8 cellular contexts compared by ENCODE assay signal in genomic region chr17:30667552-30668371, GRCh38.
DNase-seq lines count a peak whose midpoint lies in the region; ATAC-seq, FAIRE-seq and TF ChIP-seq lines count a peak whose summit lies in the region.
"Not testable (repeated sequence)": the region's sequence is repeated elsewhere in the genome, so short reads cannot be mapped to it uniquely, and the experiment has no call there.

No MANE protein-coding gene starts in this region.

- not testable (repeated sequence) for H2AFZ ChIP-seq in astrocyte (ENCODE audit: low read depth, low read length)

- H3K4me3 ChIP-seq in astrocyte (ENCODE audit: insufficient read depth, low read depth, low read length), result not testable (repeated sequence)
- H3K4me3 ChIP-seq in right lobe of liver (peak overlapping the region in 1 of 3 donors; percentile 26), prostate gland (peak overlapping the region; percentile 39 to 40), vagina (peak overlapping the region; percentile 42 to 56)

- not testable (repeated sequence) for H3K4me1 ChIP-seq in astrocyte (ENCODE audit: insufficient read depth, low read length); right lobe of liver; prostate gland (replicated peaks); vagina

- not testable (repeated sequence) for TF ChIP-seq CTCF in astrocyte (IDR thresholded peaks at IDR 0.05; ENCODE audit: insufficient read depth, low read depth, low read length); right lobe of liver (IDR thresholded peaks at IDR 0.05); prostate gland (IDR thresholded peaks at IDR 0.05); vagina (IDR thresholded peaks at IDR 0.05)

- not testable (repeated sequence) for H4K20me1 ChIP-seq in astrocyte (ENCODE audit: insufficient read depth, low read length)

- H3K79me2 ChIP-seq in astrocyte (ENCODE audit: insufficient read depth, low read length), result not testable (repeated sequence)

- 6% methylated on average over 20 of the region's 41 CpGs for WGBS in right lobe of liver (ENCODE audit: insufficient coverage, low coverage, low lambda C conversion rate, missing lambda C conversion rate)
- 0% methylated on average over 32 of the region's 41 CpGs for WGBS in prostate gland

- H3K9ac ChIP-seq in astrocyte (ENCODE audit: low read length), result peak overlapping the region; percentile 31

- peak overlapping the region; percentile 69 for H3K4me2 ChIP-seq in astrocyte (ENCODE audit: low read length)

- H3K27ac Mint-ChIP-seq in astrocyte (ENCODE audit: unreplicated experiment), result not testable (repeated sequence)

- not testable (repeated sequence) for H3K27ac ChIP-seq in astrocyte (ENCODE audit: low read depth, low read length); right lobe of liver; prostate gland
- peak overlapping the region; percentile 49 for H3K27ac ChIP-seq in vagina

- TF ChIP-seq POLR2A in right lobe of liver (IDR thresholded peaks at IDR 0.05); prostate gland (IDR thresholded peaks at IDR 0.05); vagina (IDR thresholded peaks at IDR 0.05): not testable (repeated sequence)

- not testable (repeated sequence) for H3K9me3 Mint-ChIP-seq in astrocyte (ENCODE audit: unreplicated experiment)

- not testable (repeated sequence) for H3K36me3 Mint-ChIP-seq in astrocyte (ENCODE audit: low read depth, unreplicated experiment)

- H3K9me3 ChIP-seq in astrocyte (ENCODE audit: insufficient read depth, low read depth, low read length); right lobe of liver; prostate gland; vagina: not testable (repeated sequence)

- H3K27me3 ChIP-seq in astrocyte (ENCODE audit: insufficient read depth, low read length); right lobe of liver; prostate gland (replicated peaks; ENCODE audit: insufficient read depth); vagina: not testable (repeated sequence)

- not testable (repeated sequence) for H3K36me3 ChIP-seq in astrocyte (ENCODE audit: insufficient read depth, low read length); right lobe of liver; prostate gland; vagina

- intact Hi-C loops in right lobe of liver (cut with DNase I); prostate gland (cut with DNase I); vagina (cut with DNase I): not testable (repeated sequence)

- ATAC-seq in SK-N-SH treated with all-trans-retinoic acid at 6 μM for 48 hours, result peak; percentile 95
- ATAC-seq in right lobe of liver, result peak; percentile 42 to 67 (median 66)

- FAIRE-seq in astrocyte (lab: Jason Lieb, UNC), result not testable (repeated sequence)

- not testable (repeated sequence) for H3K27me3 Mint-ChIP-seq in astrocyte (ENCODE audit: low read depth, unreplicated experiment)

- not testable (repeated sequence) for H3K4me3 Mint-ChIP-seq in astrocyte (ENCODE audit: unreplicated experiment)

- not testable (repeated sequence) for H3K4me1 Mint-ChIP-seq in astrocyte (ENCODE audit: low read depth, unreplicated experiment)

- peak; percentile 86 for DNase-seq in EH (ENCODE audit: low read depth)
- peak; percentile 76 for DNase-seq in NCI-H2029 (lab: John Stamatoyannopoulos, UW)
- peak; percentile 83 for DNase-seq in astrocyte (ENCODE audit: low read depth)
- DNase-seq in fibroblast of peridontal ligament (ENCODE audit: extremely low read depth), result peak; percentile 59
- DNase-seq in right lobe of liver; vagina (ENCODE audit: extremely low spot score in 2 of 2): not testable (repeated sequence)
- peak; percentile 6 for DNase-seq in prostate gland (ENCODE audit: low spot score)
